ENCODE assay signal across 22 cellular contexts in genomic region chr1:64302971-64303370, GRCh38.
DNase-seq lines count a peak whose midpoint lies in the region; ATAC-seq and TF ChIP-seq lines count a peak whose summit lies in the region.
"Had no signal": no experiment of that assay in that cellular context is flagged by ENCODE, and none has a peak within 500 bp of the region (broad histone marks: within the 10 kb centered on the region; RNA-seq: fewer than 3 reads in every experiment).

No MANE protein-coding gene starts in this region.

- H3K27ac ChIP-seq in IMR-90 (ENCODE audit: insufficient read depth, low read length) = no peak overlapping the region
- no peak overlapping the region for H3K27ac ChIP-seq in esophagus muscularis mucosa (replicated peaks in 1 of 4)
- H3K27ac ChIP-seq: BLaER1 treated with 17β-estradiol and CSF1 and Interleukin-3, amounts not matched to agents 10 nM and 100 nM; KMS-11; upper lobe of left lung had no signal

- no peaks in the 10 kb centered on the region for H3K36me3 Mint-ChIP-seq in stimulated activated effector memory CD8-positive, alpha-beta T cell treated with anti-CD3 and anti-CD28 coated beads, Interleukin-12 subunit alpha, Interleukin-12 subunit beta, amount 100 ng/mL, for 72 hours
- H3K36me3 Mint-ChIP-seq: activated naive CD8-positive, alpha-beta T cell; memory B cell; naive B cell had no signal

- TF ChIP-seq CTCF in IMR-90 (conservative IDR thresholded peaks at IDR 0.05; ENCODE audit: low read depth, low read length) (no peak), astrocyte of the spinal cord (IDR thresholded peaks at IDR 0.05; ENCODE audit: low read depth, low read length) (no peak), esophagus muscularis mucosa (IDR thresholded peaks at IDR 0.05) (no peak)

- no peaks in the 10 kb centered on the region for H3K9me1 ChIP-seq in IMR-90 (ENCODE audit: insufficient read depth, low read length)

- no peak for TF ChIP-seq POLR2A in IMR-90 (IDR thresholded peaks at IDR 0.05; ENCODE audit: low read depth, low read length)
- TF ChIP-seq POLR2A in esophagus muscularis mucosa (IDR thresholded peaks at IDR 0.05; ENCODE audit: low read depth) = no peak

- no peak overlapping the region for H3K4me3 ChIP-seq in IMR-90 (ENCODE audit: insufficient read depth, low read depth, low read length)
- H3K4me3 ChIP-seq in astrocyte of the spinal cord (ENCODE audit: low read depth, low read length) = no peak overlapping the region
- no peak overlapping the region for H3K4me3 ChIP-seq in esophagus muscularis mucosa
- H3K4me3 ChIP-seq: BLaER1 treated with 17β-estradiol and CSF1 and Interleukin-3, amounts not matched to agents 10 nM and 100 nM; upper lobe of left lung had no signal

- H3K4me1 ChIP-seq in IMR-90 (ENCODE audit: control insufficient read depth, insufficient read depth, low read length) (no peaks in the 10 kb centered on the region), esophagus muscularis mucosa (no peaks in the 10 kb centered on the region)
- H3K4me1 ChIP-seq: upper lobe of left lung had no signal

- no peak overlapping the region for H3K4me2 ChIP-seq in IMR-90 (ENCODE audit: low read depth, low read length)
- H3K4me2 ChIP-seq: BLaER1 treated with 17β-estradiol and CSF1 and Interleukin-3, amounts not matched to agents 10 nM and 100 nM; KMS-11 had no signal

- in situ Hi-C loops in IMR-90 (cut with MboI; ENCODE audit: low sequenced_read_pairs) = no loop called here
- in situ Hi-C loops in astrocyte of the spinal cord (cut with HindIII; ENCODE audit: low sequenced_read_pairs) = no loop called here

- H2AK9ac ChIP-seq in IMR-90 (replicated peaks; ENCODE audit: low read depth, low read length, poor library complexity) = no peak overlapping the region

- H4K8ac ChIP-seq in IMR-90 (ENCODE audit: low read depth in 2 of 2, low read length in 2 of 2) = no peak overlapping the region

- dilution Hi-C loops in IMR-90 (cut with HindIII; ENCODE audit: low sequenced_read_pairs, unreplicated experiment) = no loop called here

- no peak overlapping the region for H4K91ac ChIP-seq in IMR-90 (ENCODE audit: insufficient read depth, low read depth, low read length)

- H4K5ac ChIP-seq in IMR-90 (ENCODE audit: low read depth, low read length) = no peak overlapping the region

- WGBS in IMR-90 (ENCODE audit: extremely low coverage in 2 of 2, insufficient read length in 1 of 2), 2 experiments = no CpG with 5 or more reads among the region's 2 CpGs
- WGBS in esophagus muscularis mucosa = 81% methylated on average over 2 of the region's 2 CpGs

- no peak for TF ChIP-seq EP300 in esophagus muscularis mucosa (IDR thresholded peaks at IDR 0.05)

- H3K79me1 ChIP-seq in IMR-90 (ENCODE audit: low read depth in 1 of 2, low read length in 2 of 2) = no peaks in the 10 kb centered on the region

- H2BK15ac ChIP-seq in IMR-90 (ENCODE audit: low read depth, low read length) = no peak overlapping the region

- H3K9ac ChIP-seq in IMR-90 (ENCODE audit: low read depth, low read length) = no peak overlapping the region
- H3K9ac ChIP-seq: BLaER1 treated with 17β-estradiol and CSF1 and Interleukin-3, amounts not matched to agents 10 nM and 100 nM; KMS-11 had no signal

- DNase-seq in NCI-H82 (lab: John Stamatoyannopoulos, UW) = peak; percentile 46
- DNase-seq in NCI-H82 treated with DMSO at 0.1 percent for 48 hours (lab: John Stamatoyannopoulos, UW; ENCODE audit: unreplicated experiment) = no peak
- DNase-seq in IMR-90 = peak; percentile 20
- peak; percentile 8 for DNase-seq in astrocyte of the spinal cord (ENCODE audit: low read depth, low spot score)
- DNase-seq in stimulated activated effector memory CD8-positive, alpha-beta T cell treated with anti-CD3 and anti-CD28 coated beads, Interleukin-12 subunit alpha, Interleukin-12 subunit beta, amount 100 ng/mL, for 72 hours (ENCODE audit: low spot score in 2 of 2) = no peak
- no peak for DNase-seq in esophagus muscularis mucosa (ENCODE audit: extremely low spot score)
- no peak for DNase-seq in DMS114 treated with DMSO at 0.1 percent for 48 hours (lab: John Stamatoyannopoulos, UW; ENCODE audit: unreplicated experiment)
- DNase-seq in activated naive CD4-positive, alpha-beta T cell (lab: John Stamatoyannopoulos, UW) = no peak
- DNase-seq: activated CD4-positive, alpha-beta T cell treated with anti-CD3 and anti-CD28 coated beads for 1 hour; activated CD8-positive, alpha-beta memory T cell treated with anti-CD3 and anti-CD28 coated beads for 24 hours; activated T-cell treated with anti-CD3 and anti-CD28 coated beads, Interleukin-2, amount 50 U/mL, for 4 hours; kidney glomerular epithelial cell; naive B cell; NCI-H187; NCI-H446; stimulated activated CD4-positive, alpha-beta T cell treated with anti-CD3 and anti-CD28 coated beads, Interleukin-4, amount 100 ng/mL, for 4 hours; upper lobe of left lung had no signal

- no peak overlapping the region for H3K27ac Mint-ChIP-seq in stimulated activated effector memory CD8-positive, alpha-beta T cell treated with anti-CD3 and anti-CD28 coated beads, Interleukin-12 subunit alpha, Interleukin-12 subunit beta, amount 100 ng/mL, for 72 hours
- H3K27ac Mint-ChIP-seq: activated naive CD8-positive, alpha-beta T cell; dendritic cell treated with granulocyte-macrophage colony-stimulating factor and Interleukin-4, amounts not matched to agents 40 ng/mL and 50 ng/mL, for 4 days; memory B cell; naive B cell had no signal

- no peaks in the 10 kb centered on the region for H4K20me1 ChIP-seq in IMR-90 (ENCODE audit: insufficient read depth, low read length)
- H4K20me1 ChIP-seq: BLaER1 treated with 17β-estradiol and CSF1 and Interleukin-3, amounts not matched to agents 10 nM and 100 nM had no signal

- no peak overlapping the region for H2AFZ ChIP-seq in IMR-90 (replicated peaks; ENCODE audit: low read length, poor library complexity)

- no peak overlapping the region for H3K23ac ChIP-seq in IMR-90 (ENCODE audit: low read depth, low read length)

- H3K36me3 ChIP-seq in IMR-90 (ENCODE audit: control insufficient read depth, insufficient read depth, low read length) = no peaks in the 10 kb centered on the region
- H3K36me3 ChIP-seq in esophagus muscularis mucosa = no peaks in the 10 kb centered on the region
- H3K36me3 ChIP-seq: BLaER1 treated with 17β-estradiol and CSF1 and Interleukin-3, amounts not matched to agents 10 nM and 100 nM; upper lobe of left lung had no signal

- no peak overlapping the region for H3K4me3 Mint-ChIP-seq in stimulated activated effector memory CD8-positive, alpha-beta T cell treated with anti-CD3 and anti-CD28 coated beads, Interleukin-12 subunit alpha, Interleukin-12 subunit beta, amount 100 ng/mL, for 72 hours
- H3K4me3 Mint-ChIP-seq: activated naive CD8-positive, alpha-beta T cell; activated T-cell treated with anti-CD3 and anti-CD28 coated beads, Interleukin-2, amount 50 U/mL, for 4 hours; dendritic cell treated with granulocyte-macrophage colony-stimulating factor and Interleukin-4, amounts not matched to agents 40 ng/mL and 50 ng/mL, for 4 days; memory B cell; naive B cell had no signal

- no peak for TF ChIP-seq RAD21 in IMR-90 (IDR thresholded peaks at IDR 0.05; ENCODE audit: low read length)

- H3K27me3 ChIP-seq in IMR-90 (ENCODE audit: control insufficient read depth, insufficient read depth, low read length) (no peaks in the 10 kb centered on the region), esophagus muscularis mucosa (no peaks in the 10 kb centered on the region)
- H3K27me3 ChIP-seq: BLaER1 treated with 17β-estradiol and CSF1 and Interleukin-3, amounts not matched to agents 10 nM and 100 nM; upper lobe of left lung had no signal

- no TSS peak for BruUV-seq in IMR-90 (replicated peaks; lab: Mats Ljungman, UMichigan)

- H3K56ac ChIP-seq in IMR-90 (ENCODE audit: extremely low read depth, insufficient read depth, low read length) = no peak overlapping the region

- intact Hi-C loops in IMR-90 (cut with micrococcal nuclease) = no loop called here
- intact Hi-C loops in esophagus muscularis mucosa (cut with DNase I) = no loop called here

- no peak overlapping the region for H2BK5ac ChIP-seq in IMR-90 (ENCODE audit: low read depth, low read length, poor library complexity, severe bottlenecking)

- H3K4me1 Mint-ChIP-seq in stimulated activated effector memory CD8-positive, alpha-beta T cell treated with anti-CD3 and anti-CD28 coated beads, Interleukin-12 subunit alpha, Interleukin-12 subunit beta, amount 100 ng/mL, for 72 hours = no peaks in the 10 kb centered on the region
- H3K4me1 Mint-ChIP-seq: memory B cell, naive B cell had no signal

- no peak overlapping the region for H2BK120ac ChIP-seq in IMR-90 (ENCODE audit: low read depth, low read length)

- H3K14ac ChIP-seq in IMR-90 (replicated peaks; ENCODE audit: low read depth, low read length) = no peak overlapping the region

- H2BK20ac ChIP-seq in IMR-90 (ENCODE audit: low read depth, low read length) = no peak overlapping the region

- CTCF ChIA-PET in IMR-90 (lab: Yijun Ruan, JAX) = no interaction called here

- no peak overlapping the region for H2AK5ac ChIP-seq in IMR-90 (ENCODE audit: low read depth, low read length)

- peak; percentile 46 for ATAC-seq in IMR-90 (ENCODE audit: low read depth)
- peak; percentile 26 for ATAC-seq in stimulated activated effector memory CD8-positive, alpha-beta T cell treated with anti-CD3 and anti-CD28 coated beads, Interleukin-12 subunit alpha, Interleukin-12 subunit beta, amount 100 ng/mL, for 72 hours
- ATAC-seq: activated T-cell treated with anti-CD3 and anti-CD28 coated beads, Interleukin-2, amount 50 U/mL, for 4 hours had no signal

- H3K9me3 ChIP-seq in IMR-90 (ENCODE audit: control insufficient read depth, insufficient read depth, low read length) (no peaks in the 10 kb centered on the region), esophagus muscularis mucosa (no peaks in the 10 kb centered on the region)
- H3K9me3 ChIP-seq: upper lobe of left lung had no signal

- no peak overlapping the region for H3K18ac ChIP-seq in IMR-90 (ENCODE audit: low read depth, low read length)

- POLR2A ChIA-PET in IMR-90 (lab: Charles Lee; ENCODE audit: unreplicated experiment) = no interaction called here

- no peak overlapping the region for H3K4ac ChIP-seq in IMR-90 (ENCODE audit: low read depth, low read length)

- H3K9me3 Mint-ChIP-seq in stimulated activated effector memory CD8-positive, alpha-beta T cell treated with anti-CD3 and anti-CD28 coated beads, Interleukin-12 subunit alpha, Interleukin-12 subunit beta, amount 100 ng/mL, for 72 hours = no peaks in the 10 kb centered on the region
- H3K9me3 Mint-ChIP-seq: activated T-cell treated with anti-CD3 and anti-CD28 coated beads, Interleukin-2, amount 50 U/mL, for 4 hours; dendritic cell treated with granulocyte-macrophage colony-stimulating factor and Interleukin-4, amounts not matched to agents 40 ng/mL and 50 ng/mL, for 4 days; memory B cell; naive B cell had no signal

TF ChIP-seq in IMR-90, 13 proteins besides CTCF, POLR2A, EP300 and RAD21 (continues in another document):
- TF ChIP-seq RFX5 (IDR thresholded peaks at IDR 0.05; ENCODE audit: low read depth, low read length) = no peak
- TF ChIP-seq BHLHE40 (IDR thresholded peaks at IDR 0.05; ENCODE audit: low read depth, low read length) = no peak
- no peak for TF ChIP-seq SMC3 (IDR thresholded peaks at IDR 0.05; ENCODE audit: low read depth, low read length)
- TF ChIP-seq CHD1 (IDR thresholded peaks at IDR 0.05; ENCODE audit: low read depth, low read length) = no peak
- TF ChIP-seq NFE2L2 (IDR thresholded peaks at IDR 0.05; ENCODE audit: low read depth, low read length) = no peak

Comparison
In these comparisons a context has a peak if more than half of its experiments do, and no peak if none do; other contexts are left out.
1. DNase-seq: peak in NCI-H82 (single experiment), IMR-90 (single experiment) and astrocyte of the spinal cord (single experiment); none in NCI-H82 treated with DMSO at 0.1 percent for 48 hours (single experiment), stimulated activated effector memory CD8-positive, alpha-beta T cell treated with anti-CD3 and anti-CD28 coated beads, Interleukin-12 subunit alpha, Interleukin-12 subunit beta, amount 100 ng/mL, for 72 hours (0 of 2), esophagus muscularis mucosa (single experiment), DMS114 treated with DMSO at 0.1 percent for 48 hours (single experiment) and activated naive CD4-positive, alpha-beta T cell (0 of 4).